In genomic region chr16:30921748-30922419, GRCh38 we compare ENCODE assay signal across 1 cellular context.
TF ChIP-seq lines count a peak whose summit lies in the region.

No MANE protein-coding gene starts in this region.

TF ChIP-seq in HEK293, 187 proteins besides CTCF, POLR2A, EP300 and RAD21 (continued from another document):
- TF ChIP-seq ZBTB48 (tag by site-specific recombination; IDR thresholded peaks at IDR 0.05) (peak; percentile 81), SCRT1 (tag by site-specific recombination; IDR thresholded peaks at IDR 0.05; ENCODE audit: borderline replicate concordance) (no peak), ZNF18 (tag by site-specific recombination; IDR thresholded peaks at IDR 0.05) (peak; percentile 87; the same call in 1 of the 2 replicates), RBAK (tag by site-specific recombination; IDR thresholded peaks at IDR 0.05) (no peak), ZNF324 (tag by site-specific recombination; IDR thresholded peaks at IDR 0.05) (0 out of 2 replicates have a peak, but pooled peaks have one; percentile 63), ZNF529 (tag by site-specific recombination; IDR thresholded peaks at IDR 0.05; ENCODE audit: insufficient replicate concordance) (no peak), PRDM10 (tag by site-specific recombination; IDR thresholded peaks at IDR 0.05) (peak; percentile 62), ZBTB26 (tag by site-specific recombination; optimal IDR thresholded peaks at IDR 0.05) (no peak), ZNF2 (tag by site-specific recombination; IDR thresholded peaks at IDR 0.05) (peak; percentile 39; the same call in 1 of the 2 replicates), ZNF394 (tag by site-specific recombination; IDR thresholded peaks at IDR 0.05; ENCODE audit: borderline replicate concordance) (peak; percentile 40), ZNF701 (tag by site-specific recombination; IDR thresholded peaks at IDR 0.05) (no peak), HOXC10 (CRISPR knock-in tag; IDR thresholded peaks at IDR 0.05) (no peak), ZNF398 (tag by site-specific recombination; IDR thresholded peaks at IDR 0.05) (peak; percentile 63), ZNF513 (tag by site-specific recombination; IDR thresholded peaks at IDR 0.05) (peak; percentile 53; the same call in 1 of the 2 replicates), ZNF24 (tag by site-specific recombination; IDR thresholded peaks at IDR 0.05) (peak; percentile 65), ZNF514 (tag by site-specific recombination; IDR thresholded peaks at IDR 0.05) (no peak; the same call in 1 of the 2 replicates), ZNF660 (tag by site-specific recombination; IDR thresholded peaks at IDR 0.05) (0 out of 2 replicates have a peak, but pooled peaks have one; percentile 5), ZNF561 (tag by site-specific recombination; IDR thresholded peaks at IDR 0.05; ENCODE audit: borderline replicate concordance) (no peak), ZNF670 (tag by site-specific recombination; IDR thresholded peaks at IDR 0.05; ENCODE audit: low read depth) (no peak)
TF ChIP-seq in HEK293: peak in this region for 46.
